Comparison of ENCODE assay signal across 8 cellular contexts in genomic region chr14:89954045-89955021, GRCh38.
DNase-seq lines count a peak whose midpoint lies in the region; ATAC-seq, FAIRE-seq and TF ChIP-seq lines count a peak whose summit lies in the region.

Gene EFCAB11 (minus strand): TSS chr14:89954730. CDS start chr14:89954660, 70 bp downstream.

- TF ChIP-seq CTCF in AG10803 (conservative IDR thresholded peaks at IDR 0.05; ENCODE audit: low read length): no peak; the same call in 1 of the 2 replicates

- peak within 1 kb of the TSS; percentile 92 for H3K4me3 ChIP-seq in AG10803 (ENCODE audit: low read length)

- peak; percentile 92 for FAIRE-seq in islet of Langerhans (lab: Jason Lieb, UNC)

- ATAC-seq in GM19025 (IDR thresholded peaks at IDR 0.05; ENCODE audit: low read depth, unreplicated experiment) (peak; percentile 79), HG03342 (IDR thresholded peaks at IDR 0.05; ENCODE audit: unreplicated experiment) (peak; percentile 82)
- peak; percentile 79 to 80 for ATAC-seq in activated CD4-positive, CD25-positive, alpha-beta regulatory T cell treated with anti-CD3 and anti-CD28 coated beads, Interleukin-2, amount 50 U/mL, for 24 hours

- DNase-seq in AG10803 (ENCODE audit: low read depth): peak; percentile 98
- DNase-seq in NCI-H345 treated with DMSO at 0.1 percent for 48 hours (lab: John Stamatoyannopoulos, UW; ENCODE audit: unreplicated experiment): peak; percentile 99
- peak; percentile 99 for DNase-seq in cerebellar cortex (ENCODE audit: low spot score)
- DNase-seq in stimulated activated CD4-positive, alpha-beta T cell treated with anti-CD3 and anti-CD28 coated beads, Interleukin-12 subunit alpha, Interleukin-12 subunit beta, amount 100 ng/mL, for 4 hours: peak; percentile 87

Comparison
In these comparisons a context has a peak if more than half of its experiments do, and no peak if none do; other contexts are left out.
1. Peak in every context shown above with its lines: DNase-seq, ATAC-seq and H3K4me3 ChIP-seq.